ENCODE assay signal across 23 cellular contexts in the genomic region with DNA sequence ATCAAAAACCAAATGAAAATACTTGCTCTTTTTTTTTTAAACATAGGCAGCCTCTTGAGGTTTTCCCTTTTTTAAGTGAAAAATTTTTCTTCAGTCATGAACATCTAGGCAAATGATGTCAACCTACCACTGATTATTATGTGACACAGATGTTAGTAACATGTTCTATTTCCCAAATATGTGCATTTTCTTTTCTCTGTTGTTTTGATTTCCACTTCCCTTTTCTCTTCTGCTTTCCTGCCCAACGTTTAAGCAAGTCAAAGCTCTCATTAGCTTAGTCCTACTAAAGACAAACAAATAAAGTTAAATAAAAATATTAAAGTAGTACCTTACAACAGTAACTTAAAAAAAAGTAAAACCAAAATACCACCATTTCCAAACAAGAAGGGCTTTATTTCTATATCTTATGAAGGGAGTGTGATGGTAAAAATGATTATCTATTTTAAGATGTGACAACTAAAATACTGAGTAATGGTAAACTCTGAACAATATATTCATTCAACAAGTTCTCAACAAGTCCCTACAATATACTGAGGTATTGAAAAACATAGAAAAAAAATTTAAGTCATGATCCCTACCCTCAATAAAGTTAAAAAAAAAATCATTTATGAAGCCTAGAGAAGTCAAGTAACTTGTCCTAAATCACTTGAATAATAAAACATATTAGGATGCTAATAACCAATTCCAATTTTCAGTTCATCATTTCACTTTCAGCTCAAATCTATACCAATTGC. TPM values are rescaled to one million over a fixed set of nuclear protein-coding genes. Genes with fewer than 3 reads are reported as not detected.
DNase-seq lines count a peak whose midpoint lies in the region; ATAC-seq, FAIRE-seq and TF ChIP-seq lines count a peak whose summit lies in the region.
"Had no signal": no experiment of that assay in that cellular context is flagged by ENCODE, and none has a peak within 500 bp of the region (broad histone marks: within the 10 kb centered on the region; RNA-seq: fewer than 3 reads in every experiment).

No MANE protein-coding gene starts in this region.

- intact Hi-C loops in heart left ventricle (cut with DNase I), result loop anchor here in 1 of 10 donors (10.0 kb wide), 1 partner anchor 502 kb away; no protein-coding TSS in a partner anchor

- ATAC-seq in HG03565 (IDR thresholded peaks at IDR 0.05; ENCODE audit: unreplicated experiment) (peak; percentile 36), heart left ventricle (no peak)
- ATAC-seq: heart right ventricle, left lung, sciatic nerve had no signal

- no peak for FAIRE-seq in small intestine (lab: Jason Lieb, UNC)

- H3K4me2 ChIP-seq in SU-DHL-6 (ENCODE audit: low read depth, low read length, poor library complexity, severe bottlenecking) (peak overlapping the region; percentile 36), osteoblast (ENCODE audit: insufficient read depth, low read length) (no peak overlapping the region)

- H2AFZ ChIP-seq in SU-DHL-6 (ENCODE audit: low read depth, low read length, severe bottlenecking), result no peak overlapping the region
- no peak overlapping the region for H2AFZ ChIP-seq in osteoblast (ENCODE audit: low read length)

- H3F3A ChIP-seq in SU-DHL-6 (ENCODE audit: insufficient read depth), result no peaks in the 10 kb centered on the region

- H3K4me3 ChIP-seq in SU-DHL-6 (ENCODE audit: insufficient read depth, low read length, poor library complexity, severe bottlenecking), result no peak overlapping the region
- no peak overlapping the region for H3K4me3 ChIP-seq in small intestine (ENCODE audit: low read depth in 1 of 2, low read length in 2 of 2)
- no peak overlapping the region for H3K4me3 ChIP-seq in heart left ventricle
- no peak overlapping the region for H3K4me3 ChIP-seq in osteoblast (ENCODE audit: insufficient read depth, low read length)
- H3K4me3 ChIP-seq: cardiac muscle cell, heart right ventricle, left lung, upper lobe of left lung had no signal

- H3K36me3 ChIP-seq in SU-DHL-6 (ENCODE audit: low read length), result peaks cover 4% of the 10 kb centered on the region; the same call in 1 of the 2 replicates
- H3K36me3 ChIP-seq in small intestine (ENCODE audit: control insufficient read depth in 2 of 2, insufficient read depth in 2 of 2, low read length in 2 of 2), result no peaks in the 10 kb centered on the region
- peaks cover 0 to 16% (median 8%) of the 10 kb centered on the region in 9 donors for H3K36me3 ChIP-seq in heart left ventricle
- H3K36me3 ChIP-seq in osteoblast (ENCODE audit: insufficient read depth, low read length), result no peaks in the 10 kb centered on the region

- H3K79me2 ChIP-seq in SU-DHL-6 (ENCODE audit: insufficient read depth, low read length) (no peaks in the 10 kb centered on the region; the same call in 1 of the 2 replicates), osteoblast (ENCODE audit: insufficient read depth, low read length) (peaks cover 2% of the 10 kb centered on the region)

- no peaks in the 10 kb centered on the region for H3K9me2 ChIP-seq in SU-DHL-6 (replicated peaks; ENCODE audit: insufficient read depth, low read length)

- H3K9ac ChIP-seq in SU-DHL-6 (ENCODE audit: low read length), result no peak overlapping the region

- no peak for TF ChIP-seq POLR2A in heart left ventricle (IDR thresholded peaks at IDR 0.05)

- H3K4me1 ChIP-seq in small intestine (ENCODE audit: control insufficient read depth in 2 of 2, insufficient read depth in 1 of 2, low read depth in 1 of 2, low read length in 1 of 2), result no peaks in the 10 kb centered on the region
- peaks cover 0 to 7% (median 0%) of the 10 kb centered on the region in 12 donors for H3K4me1 ChIP-seq in heart left ventricle
- no peaks in the 10 kb centered on the region for H3K4me1 ChIP-seq in osteoblast (ENCODE audit: insufficient read depth, low read length)

- 36 to 64% (median 57%) methylated on average over 1 of the region's 1 CpG for WGBS in small intestine, 3 donors
- 32 to 50% (median 38%) methylated on average over 1 of the region's 1 CpG for WGBS in heart left ventricle, 4 donors

- H3K27me3 ChIP-seq in SU-DHL-6 (ENCODE audit: low read length) (no peaks in the 10 kb centered on the region), small intestine (ENCODE audit: control insufficient read depth in 2 of 2, insufficient read depth in 2 of 2, low read length in 2 of 2) (no peaks in the 10 kb centered on the region), heart left ventricle (no peaks in the 10 kb centered on the region), osteoblast (ENCODE audit: insufficient read depth, low read length) (no peaks in the 10 kb centered on the region)
- H3K27me3 ChIP-seq: cardiac muscle cell, heart right ventricle, left lung, upper lobe of left lung had no signal

- no peaks in the 10 kb centered on the region for H3K9me3 ChIP-seq in SU-DHL-6 (ENCODE audit: insufficient read depth, low read length)
- no peaks in the 10 kb centered on the region for H3K9me3 ChIP-seq in small intestine (ENCODE audit: control insufficient read depth, low read depth)
- no peaks in the 10 kb centered on the region for H3K9me3 ChIP-seq in heart left ventricle
- H3K9me3 ChIP-seq in osteoblast (ENCODE audit: low read depth, low read length), result no peaks in the 10 kb centered on the region
- H3K9me3 ChIP-seq: heart right ventricle, left lung, upper lobe of left lung had no signal

- H3K27ac ChIP-seq in SU-DHL-6 (ENCODE audit: low read depth, low read length), result peak overlapping the region; percentile 45; the same call in 1 of the 2 replicates
- no peak overlapping the region for H3K27ac ChIP-seq in small intestine (ENCODE audit: low read depth in 1 of 2, low read length in 1 of 2)
- no peak overlapping the region for H3K27ac ChIP-seq in heart left ventricle
- no peak overlapping the region for H3K27ac ChIP-seq in osteoblast (ENCODE audit: low read depth, low read length)
- H3K27ac ChIP-seq: cardiac muscle cell, heart right ventricle, left lung, upper lobe of left lung had no signal

- DNase-seq in SKM-1 treated with dmso at 0.1 percent for 144 hours (lab: John Stamatoyannopoulos, UW; ENCODE audit: unreplicated experiment), result peak; percentile 1
- DNase-seq in SKM-1 (lab: John Stamatoyannopoulos, UW; ENCODE audit: unreplicated experiment), result no peak
- no peak for DNase-seq in small intestine
- no peak for DNase-seq in heart left ventricle
- no peak for DNase-seq in osteoblast (ENCODE audit: insufficient read length, low spot score, missing footprints)
- DNase-seq in NCI-H774 (lab: John Stamatoyannopoulos, UW), result no peak
- DNase-seq: activated CD4-positive, alpha-beta T cell treated with anti-CD3 and anti-CD28 coated beads for 48 hours; anterior cingulate cortex; dermis blood vessel endothelial cell; DMS79; heart right ventricle; left lung; NCI-H1436; NCI-H510A treated with DMSO at 0.1 percent for 48 hours; nephron progenitor cell; upper lobe of left lung had no signal

- H4K20me1 ChIP-seq in SU-DHL-6 (ENCODE audit: low read depth, low read length), result no peaks in the 10 kb centered on the region
- H4K20me1 ChIP-seq in osteoblast (ENCODE audit: insufficient read depth, low read length), result no peaks in the 10 kb centered on the region

- no peak for TF ChIP-seq CTCF in SU-DHL-6 (IDR thresholded peaks at IDR 0.05; ENCODE audit: insufficient read depth, low read length, poor library complexity, severe bottlenecking)
- no peak for TF ChIP-seq CTCF in heart left ventricle (IDR thresholded peaks at IDR 0.05)
- no peak for TF ChIP-seq CTCF in osteoblast (IDR thresholded peaks at IDR 0.05; ENCODE audit: extremely low read depth, low read depth, low read length)

RNA-seq across cellular contexts. Expression of a gene that starts 9.3 kb away (rescaled TPM):
- polyA plus RNA-seq in small intestine (1 to 10 TPM; 3.6 to 8.0 (median 5.7) TPM), heart left ventricle (1 to 10 TPM; 6.3 TPM)
- total RNA-seq in heart left ventricle (10 to 100 TPM in 3 of 9 donors, 1 to 10 TPM in 6; 3.9 to 13.5 (median 7.3) TPM), osteoblast (42.3 and 50.1 TPM in 2 replicates)

RNA-seq across cellular contexts. Expression of a gene that starts 35.1 kb away (rescaled TPM):
- polyA plus RNA-seq in small intestine, result not detected
- not detected for total RNA-seq in heart left ventricle
- polyA plus RNA-seq in heart left ventricle, result not detected
- total RNA-seq in osteoblast, result under 0.01 TPM in 1 of 2 replicates, not detected in the other
- total RNA-seq: A172, cardiac muscle cell, heart right ventricle, left lung, posterior vena cava, sciatic nerve, subcutaneous adipose tissue, upper lobe of left lung had no signal
- polyA plus RNA-seq: cardiac muscle cell, heart right ventricle had no signal
